Comparison of ENCODE assay signal across 34 cellular contexts in genomic region chr17:49378311-49378710, GRCh38.
"Had no signal": no experiment of that assay in that cellular context is flagged by ENCODE, and none has a peak within 500 bp of the region (broad histone marks: within the 10 kb centered on the region; RNA-seq: fewer than 3 reads in every experiment).

No MANE protein-coding gene starts in this region.

- H3K36me3 ChIP-seq: MG63 had no signal

- H3K9me3 ChIP-seq: MG63 had no signal

- H3K4me3 ChIP-seq: MG63 had no signal

- DNase-seq: Karpas-422, Kasumi-1, MG63, MM.1S, MV-4-11, NCI-H1048, NCI-H1092, NCI-H1092 treated with DMSO at 0.1 percent for 48 hours, NCI-H1105, NCI-H1105 treated with DMSO at 0.1 percent for 48 hours, NCI-H1417, NCI-H1417 treated with DMSO at 0.1 percent for 48 hours, NCI-H1436, NCI-H1436 treated with DMSO at 0.1 percent for 48 hours, NCI-H146, NCI-H1694, NCI-H1694 treated with DMSO at 0.1 percent for 48 hours, NCI-H187, NCI-H187 treated with DMSO at 0.1 percent for 48 hours, NCI-H1930, NCI-H2029, NCI-H2029 treated with DMSO at 0.1 percent for 48 hours, NCI-H2081, NCI-H2081 treated with DMSO at 0.1 percent for 48 hours, NCI-H2107, NCI-H2171, NCI-H2171 treated with DMSO at 0.1 percent for 48 hours, NCI-H2227 treated with DMSO at 0.1 percent for 48 hours, NCI-H226, NCI-H345, NCI-H446, NCI-H446 treated with DMSO at 0.1 percent for 48 hours, NCI-H510A, NCI-H510A treated with DMSO at 0.1 percent for 48 hours had no signal

- H3K27me3 ChIP-seq: MG63 had no signal
